ENCODE assay signal across 37 cellular contexts in genomic region chr1:90361026-90361425, GRCh38.
"Had no signal": no experiment of that assay in that cellular context is flagged by ENCODE, and none has a peak within 500 bp of the region (broad histone marks: within the 10 kb centered on the region; RNA-seq: fewer than 3 reads in every experiment).

No MANE protein-coding gene starts in this region.

- H3K9me3 ChIP-seq: adrenal gland, body of pancreas had no signal

- H3K4me1 ChIP-seq: adrenal gland, body of pancreas, breast epithelium had no signal

- H3K27ac Mint-ChIP-seq: activated B cell treated with CpG ODN at 0.5 μM for 24 hours; activated CD4-positive, alpha-beta memory T cell treated with anti-CD3 and anti-CD28 coated beads for 36 hours; activated CD4-positive, alpha-beta T cell treated with anti-CD3 and anti-CD28 coated beads, Interleukin-2, amount 10 ng/mL, durations not matched to agents 24 days and 14 days; activated CD8-positive, alpha-beta T cell treated with anti-CD3 and anti-CD28 coated beads for 36 hours; activated naive CD4-positive, alpha-beta T cell treated with anti-CD3 and anti-CD28 coated beads for 36 hours; activated naive CD4-positive, alpha-beta T cell treated with anti-CD3 and anti-CD28 coated beads, Interleukin-2, amount 50 U/mL, for 72 hours; activated naive CD8-positive, alpha-beta T cell treated with anti-CD3 and anti-CD28 coated beads for 36 hours; activated T-cell treated with anti-CD3 and anti-CD28 coated beads, Interleukin-2, amount 50 U/mL, for 72 hours; activated T-helper 1 cell treated with anti-CD3 and anti-CD28 coated beads, Interleukin-12 subunit alpha, Interleukin-12 subunit beta, Interleukin-2, Interleukin-4 antibody, amounts not matched to agents 30 ng/mL and 10 ng/mL and 1 ng/mL, durations not matched to agents 14 hours and 24 hours and 36 hours; activated T-helper 17 cell treated with anti-CD3 and anti-CD28 coated beads, Interleukin-2, amount 50 U/mL, for 72 hours; T-helper 1 cell treated with Interleukin-12 subunit alpha and Interleukin-12 subunit beta and Interleukin-4 antibody, amounts not matched to agents 30 μg/mL and 1 μg/mL, for 36 hours; T-helper 2 cell treated with Interferon-gamma antibody and Interleukin-4, amounts not matched to agents 5 μg/mL and 100 μg/mL, for 36 hours had no signal

- H3K9me3 Mint-ChIP-seq: activated CD4-positive, alpha-beta memory T cell treated with anti-CD3 and anti-CD28 coated beads for 36 hours; activated CD4-positive, alpha-beta T cell treated with anti-CD3 and anti-CD28 coated beads, Interleukin-2, amount 10 ng/mL, durations not matched to agents 24 days and 14 days; activated CD8-positive, alpha-beta T cell treated with anti-CD3 and anti-CD28 coated beads for 36 hours; activated naive CD8-positive, alpha-beta T cell treated with anti-CD3 and anti-CD28 coated beads for 36 hours; activated T-helper 1 cell treated with anti-CD3 and anti-CD28 coated beads, Interleukin-12 subunit alpha, Interleukin-12 subunit beta, Interleukin-2, Interleukin-4 antibody, amounts not matched to agents 30 ng/mL and 10 ng/mL and 1 ng/mL, durations not matched to agents 14 hours and 24 hours and 36 hours; T-helper 1 cell treated with Interleukin-12 subunit alpha and Interleukin-12 subunit beta and Interleukin-4 antibody, amounts not matched to agents 30 μg/mL and 1 μg/mL, for 36 hours; T-helper 2 cell treated with Interferon-gamma antibody and Interleukin-4, amounts not matched to agents 5 μg/mL and 100 μg/mL, for 36 hours had no signal

- H3K27ac ChIP-seq: adrenal gland, body of pancreas, brain microvascular endothelial cell, breast epithelium, VCaP had no signal

- H3K36me3 ChIP-seq: adrenal gland, brain microvascular endothelial cell, breast epithelium had no signal

- H3K27me3 Mint-ChIP-seq: activated B cell treated with CpG ODN at 0.5 μM for 24 hours; activated CD8-positive, alpha-beta T cell treated with anti-CD3 and anti-CD28 coated beads for 36 hours; central memory CD8-positive, alpha-beta T cell had no signal

- H3K27me3 ChIP-seq: body of pancreas, brain microvascular endothelial cell, breast epithelium had no signal

- DNase-seq: activated B cell treated with CpG ODN at 0.5 μM for 24 hours; activated CD4-positive, alpha-beta memory T cell treated with anti-CD3 and anti-CD28 coated beads for 36 hours; activated CD4-positive, alpha-beta T cell treated with anti-CD3 and anti-CD28 coated beads for 4 hours; activated CD4-positive, alpha-beta T cell treated with anti-CD3 and anti-CD28 coated beads, Interleukin-2, amount 50 U/mL, for 1 hour; activated CD4-positive, alpha-beta T cell treated with anti-CD3 and anti-CD28 coated beads, Interleukin-2, amount 50 U/mL, for 4 hours; activated CD4-positive, CD25-positive, alpha-beta regulatory T cell treated with anti-CD3 and anti-CD28 coated beads, Interleukin-2, amount 50 U/mL, for 72 hours; activated CD8-positive, alpha-beta memory T cell treated with anti-CD3 and anti-CD28 coated beads, Interleukin-2, amount 50 U/mL, for 4 hours; activated CD8-positive, alpha-beta T cell treated with anti-CD3 and anti-CD28 coated beads for 36 hours; activated effector memory CD4-positive, alpha-beta T cell treated with anti-CD3 and anti-CD28 coated beads, Interleukin-2, amount 50 U/mL, for 16 hours; activated gamma-delta T cell treated with Interleukin-2 at 50 U/mL for 16 hours; activated naive CD4-positive, alpha-beta T cell; activated naive CD4-positive, alpha-beta T cell treated with anti-CD3 and anti-CD28 coated beads for 36 hours; activated naive CD4-positive, alpha-beta T cell treated with anti-CD3 and anti-CD28 coated beads, Interleukin-2, amount 50 U/mL, for 16 hours; activated naive CD8-positive, alpha-beta T cell treated with anti-CD3 and anti-CD28 coated beads for 36 hours; activated T-cell treated with anti-CD3 and anti-CD28 coated beads for 4 hours; activated T-cell treated with anti-CD3 and anti-CD28 coated beads, Interleukin-2, amount 50 U/mL, for 1 hour; activated T-cell treated with anti-CD3 and anti-CD28 coated beads, Interleukin-2, amount 50 U/mL, for 4 hours; activated T-cell treated with anti-CD3 and anti-CD28 coated beads, Interleukin-2, amount 50 U/mL, for 72 hours; adrenal gland; amniotic stem cell; aorta; body of pancreas; brain microvascular endothelial cell; cerebellar nuclear complex; T-helper 2 cell; T-helper 9 cell had no signal

- ATAC-seq: activated CD8-positive, alpha-beta T cell treated with anti-CD3 and anti-CD28 coated beads for 36 hours; activated naive CD4-positive, alpha-beta T cell treated with anti-CD3 and anti-CD28 coated beads, Interleukin-2, amount 50 U/mL, for 72 hours; activated T-cell treated with anti-CD3 and anti-CD28 coated beads, Interleukin-2, amount 50 U/mL, for 4 hours; activated T-cell treated with anti-CD3 and anti-CD28 coated beads, Interleukin-2, amount 50 U/mL, for 72 hours; activated T-helper 17 cell treated with anti-CD3 and anti-CD28 coated beads, Interleukin-2, amount 50 U/mL, for 72 hours; body of pancreas had no signal

- H3K36me3 Mint-ChIP-seq: activated CD4-positive, alpha-beta memory T cell treated with anti-CD3 and anti-CD28 coated beads for 36 hours; activated naive CD4-positive, alpha-beta T cell treated with anti-CD3 and anti-CD28 coated beads, Interleukin-2, amount 50 U/mL, for 72 hours; activated naive CD8-positive, alpha-beta T cell treated with anti-CD3 and anti-CD28 coated beads for 36 hours had no signal

- H3K4me3 Mint-ChIP-seq: activated B cell treated with CpG ODN at 0.5 μM for 24 hours; activated CD4-positive, alpha-beta memory T cell treated with anti-CD3 and anti-CD28 coated beads for 36 hours; activated CD4-positive, alpha-beta T cell treated with anti-CD3 and anti-CD28 coated beads, Interleukin-2, amount 10 ng/mL, durations not matched to agents 24 days and 14 days; activated CD8-positive, alpha-beta T cell treated with anti-CD3 and anti-CD28 coated beads for 36 hours; activated naive CD4-positive, alpha-beta T cell treated with anti-CD3 and anti-CD28 coated beads for 36 hours; activated naive CD8-positive, alpha-beta T cell treated with anti-CD3 and anti-CD28 coated beads for 36 hours; activated T-cell treated with anti-CD3 and anti-CD28 coated beads, Interleukin-2, amount 50 U/mL, for 4 hours; activated T-cell treated with anti-CD3 and anti-CD28 coated beads, Interleukin-2, amount 50 U/mL, for 72 hours; activated T-helper 1 cell treated with anti-CD3 and anti-CD28 coated beads, Interleukin-12 subunit alpha, Interleukin-12 subunit beta, Interleukin-2, Interleukin-4 antibody, amounts not matched to agents 30 ng/mL and 10 ng/mL and 1 ng/mL, durations not matched to agents 14 hours and 24 hours and 36 hours; activated T-helper 17 cell treated with anti-CD3 and anti-CD28 coated beads, Interleukin-2, amount 50 U/mL, for 72 hours; central memory CD8-positive, alpha-beta T cell; T-helper 1 cell treated with Interleukin-12 subunit alpha and Interleukin-12 subunit beta and Interleukin-4 antibody, amounts not matched to agents 30 μg/mL and 1 μg/mL, for 36 hours; T-helper 2 cell treated with Interferon-gamma antibody and Interleukin-4, amounts not matched to agents 5 μg/mL and 100 μg/mL, for 36 hours had no signal

- H3K4me3 ChIP-seq: adrenal gland, body of pancreas, breast epithelium had no signal

- FAIRE-seq: astrocyte, TTC549 had no signal

- H3K4me1 Mint-ChIP-seq: activated B cell treated with CpG ODN at 0.5 μM for 24 hours; activated CD4-positive, alpha-beta T cell treated with anti-CD3 and anti-CD28 coated beads, Interleukin-2, amount 10 ng/mL, durations not matched to agents 24 days and 14 days; activated naive CD8-positive, alpha-beta T cell treated with anti-CD3 and anti-CD28 coated beads for 36 hours; activated T-helper 17 cell treated with anti-CD3 and anti-CD28 coated beads, Interleukin-2, amount 50 U/mL, for 72 hours; central memory CD8-positive, alpha-beta T cell had no signal
